ENCODE assay signal across 1 cellular context in genomic region chr2:172119089-172119488, GRCh38.
TF ChIP-seq lines count a peak whose summit lies in the region.

No MANE protein-coding gene starts in this region.

TF ChIP-seq in HepG2, 621 proteins besides CTCF, POLR2A, EP300 and RAD21 (continued from another document):
- TF ChIP-seq ZNF281 (CRISPR knock-in tag; IDR thresholded peaks at IDR 0.05; ENCODE audit: borderline replicate concordance), result no peak
- no peak for TF ChIP-seq NFIB (CRISPR knock-in tag; IDR thresholded peaks at IDR 0.05; ENCODE audit: borderline replicate concordance)
- TF ChIP-seq TFDP2 (CRISPR knock-in tag; IDR thresholded peaks at IDR 0.05), result no peak
- no peak for TF ChIP-seq ATF5 (CRISPR knock-in tag; IDR thresholded peaks at IDR 0.05; ENCODE audit: low read depth)
- no peak for TF ChIP-seq ZNF335 (CRISPR knock-in tag; IDR thresholded peaks at IDR 0.05)
- no peak for TF ChIP-seq ZMAT5 (CRISPR knock-in tag; IDR thresholded peaks at IDR 0.05; ENCODE audit: borderline replicate concordance, low read depth)
